1 cellular context compared by ENCODE assay signal in genomic region chr6:127121637-127121960, GRCh38.
TF ChIP-seq lines count a peak whose summit lies in the region.

No MANE protein-coding gene starts in this region.

TF ChIP-seq in A549, 52 proteins besides CTCF, POLR2A, EP300 and RAD21:
- TF ChIP-seq KDM1A (IDR thresholded peaks at IDR 0.05; ENCODE audit: low read depth) = no peak
- no peak for TF ChIP-seq HOXB5 (CRISPR knock-in tag; IDR thresholded peaks at IDR 0.05)
- TF ChIP-seq PBX3 (IDR thresholded peaks at IDR 0.05) = no peak
- TF ChIP-seq RCOR1 (IDR thresholded peaks at IDR 0.05; ENCODE audit: low read depth, low read length) = no peak
